Comparison of ENCODE assay signal across 9 cellular contexts in the genomic region with DNA sequence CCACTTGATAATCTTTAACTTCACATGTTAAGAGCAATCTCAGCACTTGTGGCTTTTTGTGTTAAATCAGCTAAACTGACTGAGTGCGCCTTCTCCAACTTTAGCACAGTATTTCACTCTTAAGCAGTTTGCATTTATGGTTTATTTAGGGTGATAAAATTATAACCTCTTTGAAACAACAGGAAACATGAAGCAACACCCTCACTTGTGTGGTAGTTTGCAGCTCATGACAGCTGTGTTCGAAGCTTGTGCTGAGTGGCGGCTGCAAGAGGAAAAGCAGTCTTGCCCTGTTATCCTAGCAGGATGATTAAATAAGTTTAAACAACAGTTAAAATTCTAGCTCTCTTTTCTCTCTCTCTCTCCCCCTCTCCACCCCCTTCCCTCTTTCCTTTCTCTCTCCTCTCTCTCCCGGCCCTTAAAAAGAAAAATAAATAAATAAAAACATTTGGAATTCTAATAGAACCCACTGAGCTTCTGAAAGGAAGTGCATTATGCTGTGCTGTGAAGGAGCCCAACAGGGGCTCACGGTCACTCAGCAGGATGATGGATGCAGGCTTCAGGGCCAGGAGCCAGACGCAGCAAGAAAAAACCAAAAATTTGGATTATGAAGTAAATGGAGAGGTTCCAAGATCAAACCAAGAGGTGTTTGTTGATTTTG. TPM values are rescaled to one million over a fixed set of nuclear protein-coding genes. Genes with fewer than 3 reads are reported as not detected.
DNase-seq lines count a peak whose midpoint lies in the region; ATAC-seq, FAIRE-seq and TF ChIP-seq lines count a peak whose summit lies in the region.
"Had no signal": no experiment of that assay in that cellular context is flagged by ENCODE, and none has a peak within 500 bp of the region (broad histone marks: within the 10 kb centered on the region; RNA-seq: fewer than 3 reads in every experiment).

No MANE protein-coding gene starts in this region.

- 34 to 38% methylated on average over 4 to 6 of the region's 6 CpGs for WGBS in gastroesophageal sphincter (ENCODE audit: low coverage in 1 of 2), 2 donors

- TF ChIP-seq CTCF in VCaP (conservative IDR thresholded peaks at IDR 0.05), result no peak
- no peak for TF ChIP-seq CTCF in gastroesophageal sphincter (IDR thresholded peaks at IDR 0.05)
- no peak for TF ChIP-seq CTCF in thoracic aorta (IDR thresholded peaks at IDR 0.05)

- H3K27me3 ChIP-seq in gastroesophageal sphincter (no peaks in the 10 kb centered on the region), thoracic aorta (replicated peaks; ENCODE audit: insufficient read depth) (no peaks in the 10 kb centered on the region)

- H3K36me3 ChIP-seq in gastroesophageal sphincter, result peaks cover 0 to 17% of the 10 kb centered on the region in 2 donors
- H3K36me3 ChIP-seq in thoracic aorta, result peaks cover 9% of the 10 kb centered on the region

- no peak overlapping the region for H3K4me3 ChIP-seq in gastroesophageal sphincter
- H3K4me3 ChIP-seq in thoracic aorta, result no peak overlapping the region

- no peaks in the 10 kb centered on the region for H3K9me3 ChIP-seq in gastroesophageal sphincter
- H3K9me3 ChIP-seq in thoracic aorta, result no peaks in the 10 kb centered on the region

- no peak for FAIRE-seq in H54 (lab: Jason Lieb, UNC)

- DNase-seq in activated gamma-delta T cell treated with Interleukin-2 at 50 U/mL for 16 hours, result peak; percentile 52
- DNase-seq in activated gamma-delta T cell (lab: John Stamatoyannopoulos, UW), result no peak
- DNase-seq in thoracic aorta (ENCODE audit: low spot score), result no peak
- no peak for DNase-seq in H54 (ENCODE audit: insufficient read length, low spot score)
- no peak for DNase-seq in DMS153 (lab: John Stamatoyannopoulos, UW)
- DNase-seq: islet precursor cell had no signal

- H3K4me1 ChIP-seq in gastroesophageal sphincter, result peaks cover 6 to 71% (median 24%) of the 10 kb centered on the region in 3 donors
- H3K4me1 ChIP-seq in thoracic aorta (ENCODE audit: control insufficient read depth in 1 of 2, low read depth in 2 of 2), result peaks cover 35 to 47% of the 10 kb centered on the region in 2 donors

- H3K27ac ChIP-seq in VCaP (peak overlapping the region; percentile 88), gastroesophageal sphincter (peak overlapping the region in 3 of 4 donors; percentile 57 to 77 (median 76)), thoracic aorta (peak overlapping the region; percentile 82 to 84)

- TF ChIP-seq POLR2A in gastroesophageal sphincter (IDR thresholded peaks at IDR 0.05), result no peak
- TF ChIP-seq POLR2A in H54 (IDR thresholded peaks at IDR 0.05; ENCODE audit: low read depth, low read length), result no peak

- peak; percentile 14 for ATAC-seq in gastroesophageal sphincter
- ATAC-seq in thoracic aorta (ENCODE audit: insufficient number of reproducible peaks, low FRiP score, low read depth), result no peak
- ATAC-seq in GM19395 (IDR thresholded peaks at IDR 0.05; ENCODE audit: unreplicated experiment), result no peak

- no peak for TF ChIP-seq EP300 in gastroesophageal sphincter (IDR thresholded peaks at IDR 0.05)

RNA-seq across cellular contexts. Expression of gene OGDH, which starts 25.2 kb away (rescaled TPM):
- total RNA-seq in gastroesophageal sphincter (100 to 1,000 TPM; 112 to 222 (median 137) TPM), thoracic aorta (10 to 100 TPM; 80.8 to 99.2 TPM)

RNA-seq across cellular contexts. Expression of gene TMED4, which starts 49.6 kb away (rescaled TPM):
- total RNA-seq in gastroesophageal sphincter (100 to 1,000 TPM; 124 to 193 (median 160) TPM), thoracic aorta (100 to 1,000 TPM in 1 of 2 donors, 10 to 100 TPM in 1; 88.2 to 187 TPM)

RNA-seq across cellular contexts. Expression of gene DDX56, which starts 57.9 kb away (rescaled TPM):
- total RNA-seq in gastroesophageal sphincter (10 to 100 TPM; 34.2 to 46.4 (median 41.4) TPM), thoracic aorta (10 to 100 TPM; 47.4 to 79.2 TPM)
